In the genomic region with DNA sequence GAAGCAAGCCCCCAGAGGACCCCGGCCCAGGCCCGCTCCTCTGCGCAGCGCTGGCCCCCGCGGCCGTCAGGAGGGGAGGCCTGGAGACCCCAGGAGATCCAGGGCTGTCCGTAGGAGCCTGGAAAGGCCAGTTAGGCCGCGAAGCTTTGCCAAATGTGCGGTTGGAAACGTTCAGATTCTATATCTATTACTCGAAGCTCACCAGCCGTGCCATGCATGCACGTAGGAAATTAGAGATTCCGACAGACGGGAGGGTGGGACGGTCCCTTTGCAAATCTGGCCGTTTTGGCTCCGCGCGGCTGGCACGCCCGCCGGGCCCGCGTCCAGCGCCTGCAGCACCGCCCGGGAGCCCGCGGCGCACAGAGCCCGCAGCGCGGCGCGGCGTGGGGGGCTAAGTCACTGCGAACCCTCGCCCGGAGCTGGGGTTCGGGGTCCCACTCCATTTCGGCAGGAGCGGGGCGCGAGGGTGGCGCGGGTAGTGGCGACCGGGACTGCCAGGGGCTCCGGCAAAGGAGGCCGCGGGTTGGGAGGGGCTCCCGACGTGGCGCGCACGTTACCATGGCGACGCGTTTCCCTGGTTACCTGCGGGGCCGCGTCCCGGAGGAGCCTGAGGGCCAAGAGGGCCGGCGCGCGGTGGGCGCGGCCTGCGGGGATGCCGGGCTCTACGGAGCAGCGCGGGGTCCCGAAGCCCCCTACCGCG, we compare ENCODE assay signal across 10 cellular contexts.
DNase-seq lines count a peak whose midpoint lies in the region; ATAC-seq, FAIRE-seq and TF ChIP-seq lines count a peak whose summit lies in the region.
"Had no signal": no experiment of that assay in that cellular context is flagged by ENCODE, and none has a peak within 500 bp of the region (broad histone marks: within the 10 kb centered on the region; RNA-seq: fewer than 3 reads in every experiment).

No MANE protein-coding gene starts in this region.

- peaks cover 8% of the 10 kb centered on the region for H3K27me3 Mint-ChIP-seq in activated CD4-positive, alpha-beta memory T cell treated with anti-CD3 and anti-CD28 coated beads, Interleukin-2, amount 10 ng/mL, durations not matched to agents 7 days and 5 days

- no peak overlapping the region for H3K27ac ChIP-seq in testis

- no peaks in the 10 kb centered on the region for H3K9me3 ChIP-seq in testis

- no peak for FAIRE-seq in H54 (lab: Jason Lieb, UNC)
- FAIRE-seq: keratinocyte had no signal

- CTCF ChIA-PET in activated CD4-positive, alpha-beta memory T cell treated with anti-CD3 and anti-CD28 coated beads, Interleukin-2, amount 10 ng/mL, durations not matched to agents 7 days and 5 days (lab: Charles Lee) = no interaction called here

- H3K4me3 ChIP-seq in astrocyte of the spinal cord (ENCODE audit: low read depth, low read length) (peak overlapping the region; percentile 34), kidney epithelial cell (ENCODE audit: low read depth, low read length) (peak overlapping the region; percentile 40), testis (peak overlapping the region; percentile 42 to 47)

- no peak overlapping the region for H3K27ac Mint-ChIP-seq in activated CD4-positive, alpha-beta memory T cell treated with anti-CD3 and anti-CD28 coated beads, Interleukin-2, amount 10 ng/mL, durations not matched to agents 7 days and 5 days

- peaks cover 17% of the 10 kb centered on the region for H3K27me3 ChIP-seq in kidney epithelial cell (ENCODE audit: control insufficient read depth, insufficient read depth, low read length)
- H3K27me3 ChIP-seq in testis = no peaks in the 10 kb centered on the region

- intact Hi-C loops in testis (cut with DNase I; ENCODE audit: low total_unique reads) = no loop called here

- H3K4me3 Mint-ChIP-seq in activated CD4-positive, alpha-beta memory T cell treated with anti-CD3 and anti-CD28 coated beads, Interleukin-2, amount 10 ng/mL, durations not matched to agents 7 days and 5 days = no peak overlapping the region

- 2% methylated on average over 12 to 70 of the region's 80 CpGs for WGBS in testis, 2 donors

- ATAC-seq in GM18909 (IDR thresholded peaks at IDR 0.05; ENCODE audit: poor library complexity, unreplicated experiment) = no peak

- H3K9me3 Mint-ChIP-seq in activated CD4-positive, alpha-beta memory T cell treated with anti-CD3 and anti-CD28 coated beads, Interleukin-2, amount 10 ng/mL, durations not matched to agents 7 days and 5 days = no peaks in the 10 kb centered on the region

- no peak for TF ChIP-seq CTCF in astrocyte of the spinal cord (IDR thresholded peaks at IDR 0.05; ENCODE audit: low read depth, low read length)
- no peak for TF ChIP-seq CTCF in kidney epithelial cell (IDR thresholded peaks at IDR 0.05; ENCODE audit: insufficient read depth, low read length, poor library complexity, severe bottlenecking)
- TF ChIP-seq CTCF in testis (IDR thresholded peaks at IDR 0.05) = no peak

- no peaks in the 10 kb centered on the region for H3K4me1 Mint-ChIP-seq in activated CD4-positive, alpha-beta memory T cell treated with anti-CD3 and anti-CD28 coated beads, Interleukin-2, amount 10 ng/mL, durations not matched to agents 7 days and 5 days

- no peak for TF ChIP-seq POLR2A in testis (IDR thresholded peaks at IDR 0.05)
- TF ChIP-seq POLR2A in H54 (IDR thresholded peaks at IDR 0.05; ENCODE audit: low read depth, low read length) = no peak

- H3K4me1 ChIP-seq in testis = peaks cover 3% of the 10 kb centered on the region

- no peaks in the 10 kb centered on the region for H3K36me3 ChIP-seq in kidney epithelial cell (ENCODE audit: control insufficient read depth, insufficient read depth, low read length)
- no peaks in the 10 kb centered on the region for H3K36me3 ChIP-seq in testis (ENCODE audit: low read depth, missing control alignments)

- DNase-seq in NCI-H2171 treated with DMSO at 0.1 percent for 48 hours (lab: John Stamatoyannopoulos, UW) (peak; percentile 2), NCI-H2171 (lab: John Stamatoyannopoulos, UW) (no peak), astrocyte of the spinal cord (ENCODE audit: low read depth, low spot score) (no peak), kidney epithelial cell (ENCODE audit: low read depth) (no peak), testis (peak; percentile 77), H54 (ENCODE audit: insufficient read length, low spot score) (no peak)
- DNase-seq in activated CD4-positive, alpha-beta memory T cell treated with anti-CD3 and anti-CD28 coated beads, Interleukin-2, amount 10 ng/mL, durations not matched to agents 7 days and 5 days = no peak
- DNase-seq: NCI-H187 had no signal

- no peaks in the 10 kb centered on the region for H3K36me3 Mint-ChIP-seq in activated CD4-positive, alpha-beta memory T cell treated with anti-CD3 and anti-CD28 coated beads, Interleukin-2, amount 10 ng/mL, durations not matched to agents 7 days and 5 days (ENCODE audit: low read depth)

- POLR2A ChIA-PET in activated CD4-positive, alpha-beta memory T cell treated with anti-CD3 and anti-CD28 coated beads, Interleukin-2, amount 10 ng/mL, durations not matched to agents 7 days and 5 days (lab: Charles Lee) = no interaction called here

- in situ Hi-C loops in astrocyte of the spinal cord (cut with HindIII; ENCODE audit: low sequenced_read_pairs) = no loop called here

Comparison
In these comparisons a context has a peak if more than half of its experiments do, and no peak if none do; other contexts are left out.
1. DNase-seq: peak in NCI-H2171 treated with DMSO at 0.1 percent for 48 hours (single experiment) and testis (single experiment); none in NCI-H2171 (single experiment), astrocyte of the spinal cord (single experiment), kidney epithelial cell (single experiment), activated CD4-positive, alpha-beta memory T cell treated with anti-CD3 and anti-CD28 coated beads, Interleukin-2, amount 10 ng/mL, durations not matched to agents 7 days and 5 days (single experiment) and H54 (single experiment).
2. Peak in every context shown above with its lines, with median percentiles within 50 percentile points of each other: H3K4me3 ChIP-seq.